ENCODE assay signal across 17 cellular contexts in the genomic region with DNA sequence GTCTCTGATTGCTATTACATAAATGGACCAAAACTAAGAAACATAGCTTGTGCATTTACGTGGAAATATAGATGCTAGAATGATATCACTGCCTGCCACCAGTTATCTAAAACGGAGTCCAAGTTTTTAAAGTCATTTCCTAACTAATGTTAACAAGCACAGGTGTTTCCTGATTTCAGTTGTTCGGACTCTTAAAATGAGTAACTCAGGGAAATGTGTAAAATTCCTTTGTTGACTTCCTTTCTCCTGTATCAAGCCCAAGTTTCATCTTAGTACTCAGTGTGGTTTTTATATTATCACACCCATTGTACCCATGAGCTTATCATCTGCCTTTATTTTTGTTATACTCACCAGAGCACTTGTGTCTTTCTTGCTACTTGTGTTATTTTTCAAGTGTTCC. TPM values are rescaled to one million over a fixed set of nuclear protein-coding genes. Genes with fewer than 3 reads are reported as not detected.
DNase-seq lines count a peak whose midpoint lies in the region; ATAC-seq, FAIRE-seq and TF ChIP-seq lines count a peak whose summit lies in the region.
"Had no signal": no experiment of that assay in that cellular context is flagged by ENCODE, and none has a peak within 500 bp of the region (broad histone marks: within the 10 kb centered on the region; RNA-seq: fewer than 3 reads in every experiment).

No MANE protein-coding gene starts in this region.

- H3K9me3 ChIP-seq in right lobe of liver (no peaks in the 10 kb centered on the region), HepG2 (ENCODE audit: low read length) (peaks cover 11% of the 10 kb centered on the region; the same call in 1 of the 2 replicates)

- H2AFZ ChIP-seq in HepG2 (ENCODE audit: low read length): no peak overlapping the region

- CTCF ChIA-PET in HepG2 (lab: Yijun Ruan, JAX; ENCODE audit: low intra/inter-chr PET ratio, low total read pairs): no interaction called here

- no peak for TF ChIP-seq CTCF in right lobe of liver (IDR thresholded peaks at IDR 0.05)
- TF ChIP-seq CTCF in HepG2 (CRISPR knock-in tag; IDR thresholded peaks at IDR 0.05): no peak
- TF ChIP-seq CTCF in cardiac fibroblast (IDR thresholded peaks at IDR 0.05; ENCODE audit: low read depth, low read length): no peak

- intact Hi-C loops in right lobe of liver (cut with DNase I): no loop called here
- intact Hi-C loops in HepG2 (cut with micrococcal nuclease; ENCODE audit: unreplicated experiment): no loop called here

- no peak for FAIRE-seq in HepG2 (lab: Jason Lieb, UNC)
- FAIRE-seq: H54 had no signal

- H3K9ac ChIP-seq in HepG2 (ENCODE audit: insufficient read depth, low read depth, low read length): no peak overlapping the region

- no TSS peak for BruUV-seq in HepG2 (replicated peaks; lab: Mats Ljungman, UMichigan)

- ATAC-seq in right lobe of liver (peak; percentile 42 to 78 (median 66)), HepG2 (no peak), left lobe of liver (peak; percentile 17), HG03280 (IDR thresholded peaks at IDR 0.05; ENCODE audit: unreplicated experiment) (no peak)

- H3K27ac ChIP-seq in right lobe of liver (no peak overlapping the region), HepG2 (ENCODE audit: extremely low read length, insufficient read depth, low read length) (no peak overlapping the region)
- H3K27ac ChIP-seq: Peyer's patch had no signal

- no peak for DNase-seq in right lobe of liver
- no peak for DNase-seq in HepG2 (ENCODE audit: low spot score)
- peak; percentile 15 to 27 for DNase-seq in cardiac fibroblast (ENCODE audit: low read depth in 2 of 2)
- no peak for DNase-seq in left lobe of liver (ENCODE audit: low spot score)
- no peak for DNase-seq in activated gamma-delta T cell treated with Interleukin-2 at 50 U/mL for 16 hours
- DNase-seq in iPS-NIHi11 (ENCODE audit: low spot score): no peak
- DNase-seq: ACHN; CD8-positive, alpha-beta memory T cell; IMR-90; MV-4-11; NCI-H1417 treated with DMSO at 0.1 percent for 48 hours; NCI-H2029 treated with DMSO at 0.1 percent for 48 hours; NCI-H524; Peyer's patch; SHP77 treated with DMSO at 0.1 percent for 48 hours had no signal

- in situ Hi-C loops in HepG2 (cut with HindIII; ENCODE audit: extremely low pct_ligation_motif_present, low pct_unique_long_range_greater_than_20kb): no loop called here

- TF ChIP-seq EP300 in HepG2 (IDR thresholded peaks at IDR 0.05; ENCODE audit: low read depth in 2 of 2, low read length in 2 of 2) (no peak), HepG2 (CRISPR knock-in tag; IDR thresholded peaks at IDR 0.05; ENCODE audit: borderline replicate concordance) (no peak)

- H3K36me3 ChIP-seq in right lobe of liver (no peaks in the 10 kb centered on the region), HepG2 (replicated peaks in 1 of 2; ENCODE audit: control insufficient read depth in 1 of 2, insufficient read depth in 2 of 2, low read length in 2 of 2) (no peaks in the 10 kb centered on the region)
- H3K36me3 ChIP-seq: Peyer's patch had no signal

- POLR2A ChIA-PET in HepG2 (lab: Yijun Ruan, JAX): no interaction called here

- no peaks in the 10 kb centered on the region for H3K4me1 ChIP-seq in right lobe of liver
- H3K4me1 ChIP-seq in HepG2 (ENCODE audit: insufficient read depth, low read length): no peaks in the 10 kb centered on the region
- H3K4me1 ChIP-seq: Peyer's patch had no signal

- H3K4me3 ChIP-seq in right lobe of liver (no peak overlapping the region), HepG2 (replicated peaks in 1 of 3; ENCODE audit: insufficient read depth in 1 of 3, low read depth in 2 of 3, low read length in 3 of 3) (no peak overlapping the region), cardiac fibroblast (replicated peaks in 1 of 2; ENCODE audit: low read depth in 2 of 2, low read length in 2 of 2) (no peak overlapping the region)
- H3K4me3 ChIP-seq: Peyer's patch had no signal

- no peaks in the 10 kb centered on the region for H3K27me3 ChIP-seq in right lobe of liver
- no peaks in the 10 kb centered on the region; a peak in 1 of 5 replicates for H3K27me3 ChIP-seq in HepG2 (ENCODE audit: control insufficient read depth in 1 of 2, insufficient read depth in 2 of 2, low read length in 2 of 2)
- H3K27me3 ChIP-seq: Peyer's patch had no signal

- WGBS in right lobe of liver (ENCODE audit: insufficient coverage, low coverage, low lambda C conversion rate, missing lambda C conversion rate): 27% methylated on average over 3 of the region's 3 CpGs
- WGBS in HepG2 (ENCODE audit: low lambda C conversion rate): 42% methylated on average over 3 of the region's 3 CpGs

- no peak for TF ChIP-seq RAD21 in HepG2 (CRISPR knock-in tag; IDR thresholded peaks at IDR 0.05)

- TF ChIP-seq POLR2A in right lobe of liver (IDR thresholded peaks at IDR 0.05): no peak
- TF ChIP-seq POLR2A in HepG2 (IDR thresholded peaks at IDR 0.05; ENCODE audit: insufficient read depth in 1 of 2, low read depth in 2 of 2, low read length in 2 of 2): no peak

- H3K79me2 ChIP-seq in HepG2 (ENCODE audit: insufficient read depth, low read length): no peaks in the 10 kb centered on the region

- no peaks in the 10 kb centered on the region for H4K20me1 ChIP-seq in HepG2 (ENCODE audit: insufficient read depth, low read length)

- H3K4me2 ChIP-seq in HepG2 (ENCODE audit: low read depth, low read length): no peak overlapping the region

TF ChIP-seq in HepG2, 621 proteins besides CTCF, POLR2A, EP300 and RAD21 (continues in another document):
- TF ChIP-seq, protein P1, sequence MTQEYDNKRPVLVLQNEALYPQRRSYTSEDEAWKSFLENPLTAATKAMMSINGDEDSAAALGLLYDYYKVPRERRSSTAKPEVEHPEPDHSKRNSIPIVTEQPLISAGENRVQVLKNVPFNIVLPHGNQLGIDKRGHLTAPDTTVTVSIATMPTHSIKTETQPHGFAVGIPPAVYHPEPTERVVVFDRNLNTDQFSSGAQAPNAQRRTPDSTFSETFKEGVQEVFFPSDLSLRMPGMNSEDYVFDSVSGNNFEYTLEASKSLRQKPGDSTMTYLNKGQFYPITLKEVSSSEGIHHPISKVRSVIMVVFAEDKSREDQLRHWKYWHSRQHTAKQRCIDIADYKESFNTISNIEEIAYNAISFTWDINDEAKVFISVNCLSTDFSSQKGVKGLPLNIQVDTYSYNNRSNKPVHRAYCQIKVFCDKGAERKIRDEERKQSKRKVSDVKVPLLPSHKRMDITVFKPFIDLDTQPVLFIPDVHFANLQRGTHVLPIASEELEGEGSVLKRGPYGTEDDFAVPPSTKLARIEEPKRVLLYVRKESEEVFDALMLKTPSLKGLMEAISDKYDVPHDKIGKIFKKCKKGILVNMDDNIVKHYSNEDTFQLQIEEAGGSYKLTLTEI (CRISPR knock-in tag; conservative IDR thresholded peaks at IDR 0.05): no peak
- no peak for TF ChIP-seq HHEX (CRISPR knock-in tag; IDR thresholded peaks at IDR 0.05)

RNA-seq across cellular contexts. Expression of a gene that starts 13.2 kb away (rescaled TPM):
- total RNA-seq in right lobe of liver: 10 to 100 TPM in 2 of 6 experiments, 1 to 10 TPM in 4; 5.0 to 12.1 (median 8.8) TPM
- total RNA-seq in HepG2 (2016; rRNA removed; fragmentation: Illumina TruSeq; extraction: Trizol): 1.3 and 1.9 TPM in 2 replicates
- 0.40 and 0.44 TPM in 2 replicates for total RNA-seq in HepG2 (2016; cell fraction: cytosol; rRNA removed; fragmentation: Illumina TruSeq; extraction: Trizol; ENCODE audit: low read depth)
- total RNA-seq in HepG2 (2016; cell fraction: insoluble cytoplasmic fraction; rRNA removed; fragmentation: Illumina TruSeq; extraction: Trizol): 1.0 and 1.8 TPM in 2 replicates
- total RNA-seq in HepG2 (2016; cell fraction: membrane; rRNA removed; fragmentation: Illumina TruSeq; extraction: Trizol): 0.93 and 1.4 TPM in 2 replicates
- total RNA-seq in HepG2 (2016; cell fraction: nucleus; rRNA removed; fragmentation: Illumina TruSeq; extraction: Trizol): 2.2 and 3.9 TPM in 2 replicates
- polyA plus RNA-seq in HepG2 (2011; rRNA removed): 0.47 and 0.48 TPM in 2 replicates
- polyA plus RNA-seq in HepG2 (2011; cell fraction: cytosol; rRNA removed): 0.31 and 0.72 TPM in 2 replicates
- polyA plus RNA-seq in HepG2 (2011; cell fraction: nucleus; rRNA removed): 0.48 and 0.74 TPM in 2 replicates
- polyA plus RNA-seq in HepG2 (2012): 0.24 and 1.3 TPM in 2 replicates
- polyA plus RNA-seq in HepG2 (2016; cell fraction: cytosol; fragmentation: Illumina TruSeq; extraction: Trizol; ENCODE audit: low read depth): 0.06 and 0.10 TPM in 2 replicates
- polyA plus RNA-seq in HepG2 (2016; cell fraction: insoluble cytoplasmic fraction; fragmentation: Illumina TruSeq; extraction: Trizol; ENCODE audit: low read depth): 0.99 and 1.9 TPM in 2 replicates
- polyA plus RNA-seq in HepG2 (2016; cell fraction: membrane; fragmentation: Illumina TruSeq; extraction: Trizol; ENCODE audit: low read depth): 0.19 and 0.48 TPM in 2 replicates
- 0.91 and 1.4 TPM in 2 replicates for polyA plus RNA-seq in HepG2 (2016; cell fraction: nucleus; fragmentation: Illumina TruSeq; extraction: Trizol; ENCODE audit: insufficient read depth, low read depth)
- polyA minus RNA-seq in HepG2 (2011; rRNA and poly(A)+ RNA removed; ENCODE audit: low replicate concordance): 1.9 and 3.2 TPM in 2 replicates
- 1.7 TPM in 1 of 2 replicates, not detected in the other for polyA minus RNA-seq in HepG2 (2011; cell fraction: cytosol; rRNA and poly(A)+ RNA removed)
- 1.2 and 1.3 TPM in 2 replicates for polyA minus RNA-seq in HepG2 (2011; cell fraction: nucleus; rRNA and poly(A)+ RNA removed)
- 6.4 TPM for total RNA-seq in left lobe of liver

RNA-seq across cellular contexts. Expression of a gene that starts 27.1 kb away (rescaled TPM):
- total RNA-seq in right lobe of liver (1 to 10 TPM; 4.5 to 10.0 (median 6.7) TPM), HepG2 (2016; rRNA removed; fragmentation: Illumina TruSeq; extraction: Trizol) (not detected in 2 replicates), left lobe of liver (10.5 TPM)
- not detected in 2 replicates for total RNA-seq in HepG2 (2016; cell fraction: cytosol; rRNA removed; fragmentation: Illumina TruSeq; extraction: Trizol; ENCODE audit: low read depth)
- not detected in 2 replicates for total RNA-seq in HepG2 (2016; cell fraction: insoluble cytoplasmic fraction; rRNA removed; fragmentation: Illumina TruSeq; extraction: Trizol)
- total RNA-seq in HepG2 (2016; cell fraction: membrane; rRNA removed; fragmentation: Illumina TruSeq; extraction: Trizol): not detected in 2 replicates
- total RNA-seq in HepG2 (2016; cell fraction: nucleus; rRNA removed; fragmentation: Illumina TruSeq; extraction: Trizol): not detected in 2 replicates
- not detected in 2 replicates for polyA plus RNA-seq in HepG2 (2011; rRNA removed)
- not detected in 2 replicates for polyA plus RNA-seq in HepG2 (2011; cell fraction: cytosol; rRNA removed)
- not detected in 2 replicates for polyA plus RNA-seq in HepG2 (2011; cell fraction: nucleus; rRNA removed)
- not detected in 2 replicates for polyA plus RNA-seq in HepG2 (2012)
- not detected in 2 replicates for polyA plus RNA-seq in HepG2 (2016; cell fraction: cytosol; fragmentation: Illumina TruSeq; extraction: Trizol; ENCODE audit: low read depth)
- polyA plus RNA-seq in HepG2 (2016; cell fraction: insoluble cytoplasmic fraction; fragmentation: Illumina TruSeq; extraction: Trizol; ENCODE audit: low read depth): not detected in 2 replicates
- not detected in 2 replicates for polyA plus RNA-seq in HepG2 (2016; cell fraction: membrane; fragmentation: Illumina TruSeq; extraction: Trizol; ENCODE audit: low read depth)
- polyA plus RNA-seq in HepG2 (2016; cell fraction: nucleus; fragmentation: Illumina TruSeq; extraction: Trizol; ENCODE audit: insufficient read depth, low read depth): not detected in 2 replicates
- 0.12 TPM in 1 of 2 replicates, not detected in the other for polyA minus RNA-seq in HepG2 (2011; rRNA and poly(A)+ RNA removed; ENCODE audit: low replicate concordance)
- not detected in 2 replicates for polyA minus RNA-seq in HepG2 (2011; cell fraction: cytosol; rRNA and poly(A)+ RNA removed)
- polyA minus RNA-seq in HepG2 (2011; cell fraction: nucleus; rRNA and poly(A)+ RNA removed): not detected in 2 replicates
- total RNA-seq: IMR-90 had no signal

Comparison
In these comparisons a context has a peak if more than half of its experiments do, and no peak if none do; other contexts are left out.
1. ATAC-seq: peak in right lobe of liver (4 of 4) and left lobe of liver (single experiment); none in HepG2 (single experiment) and HG03280 (single experiment).
2. DNase-seq: peak in cardiac fibroblast (2 of 2); none in right lobe of liver (0 of 3), HepG2 (single experiment), left lobe of liver (single experiment), activated gamma-delta T cell treated with Interleukin-2 at 50 U/mL for 16 hours (single experiment) and iPS-NIHi11 (single experiment).